In genomic region chr19:10471909-10472308, GRCh38 we compare ENCODE assay signal across 8 cellular contexts. TPM values are rescaled to one million over a fixed set of nuclear protein-coding genes. Genes with fewer than 3 reads are reported as not detected.
A peak's percentile ranks its signal among the peaks of the same experiment; 100 is the strongest.
DNase-seq lines count a peak whose midpoint lies in the region; ATAC-seq and TF ChIP-seq lines count a peak whose summit lies in the region.

No MANE protein-coding gene starts in this region.

- H3K4me1 ChIP-seq in smooth muscle cell (ENCODE audit: low read depth): peaks cover 3% of the 10 kb centered on the region

- no peaks in the 10 kb centered on the region for H3K79me2 ChIP-seq in smooth muscle cell (ENCODE audit: low read depth)

- H3K4me3 ChIP-seq in choroid plexus epithelial cell (ENCODE audit: low read depth, low read length) (no peak overlapping the region), smooth muscle cell (no peak overlapping the region)

- H3K36me3 ChIP-seq in smooth muscle cell (ENCODE audit: low read depth): no peaks in the 10 kb centered on the region

- H4K20me1 ChIP-seq in smooth muscle cell (ENCODE audit: low read depth): no peaks in the 10 kb centered on the region

- 92% methylated on average over 6 of the region's 6 CpGs for WGBS in smooth muscle cell (ENCODE audit: low lambda C conversion rate)

- ATAC-seq in HG03095 (IDR thresholded peaks at IDR 0.05; ENCODE audit: unreplicated experiment) (no peak), HG03135 (IDR thresholded peaks at IDR 0.05; ENCODE audit: unreplicated experiment) (no peak)

- TF ChIP-seq CTCF in 22Rv1 (IDR thresholded peaks at IDR 0.05) (peak; percentile 75), choroid plexus epithelial cell (conservative IDR thresholded peaks at IDR 0.05; ENCODE audit: low read depth, low read length) (peak; percentile 52), smooth muscle cell (IDR thresholded peaks at IDR 0.05; ENCODE audit: borderline replicate concordance, insufficient read depth, poor library complexity, severe bottlenecking) (peak; percentile 20)

- no peaks in the 10 kb centered on the region for H3F3A ChIP-seq in smooth muscle cell (ENCODE audit: low read depth)

- H3K27ac ChIP-seq in 22Rv1 (no peak overlapping the region), smooth muscle cell (ENCODE audit: low read depth) (no peak overlapping the region)

- no peak overlapping the region for H2AFZ ChIP-seq in smooth muscle cell (ENCODE audit: low read depth)

- no peaks in the 10 kb centered on the region for H3K9me3 ChIP-seq in smooth muscle cell (replicated peaks; ENCODE audit: low read depth)

- DNase-seq in GM03348 (ENCODE audit: low spot score): peak; percentile 36
- DNase-seq in NCI-H446 treated with DMSO at 0.1 percent for 48 hours (lab: John Stamatoyannopoulos, UW): peak; percentile 22
- DNase-seq in choroid plexus epithelial cell (ENCODE audit: low read depth): peak; percentile 71
- DNase-seq in smooth muscle cell (lab: John Stamatoyannopoulos, UW; ENCODE audit: unreplicated experiment): no peak
- DNase-seq in pons (ENCODE audit: low spot score): no peak

- no peak overlapping the region for H3K4me2 ChIP-seq in smooth muscle cell

- H3K9ac ChIP-seq in smooth muscle cell (ENCODE audit: low read depth): no peak overlapping the region

- H3K27me3 ChIP-seq in smooth muscle cell (ENCODE audit: low read depth): no peaks in the 10 kb centered on the region

RNA-seq across cellular contexts. Expression of gene KEAP1, which starts 31.2 kb away (rescaled TPM):
- 24.9 and 39.3 TPM in 2 replicates for total RNA-seq in smooth muscle cell
- polyA plus RNA-seq in smooth muscle cell: 53.1 and 60.4 TPM in 2 replicates

RNA-seq across cellular contexts. Expression of gene S1PR5, which starts 45.3 kb away (rescaled TPM):
- total RNA-seq in smooth muscle cell: 5.3 and 6.3 TPM in 2 replicates
- 6.8 and 9.0 TPM in 2 replicates for polyA plus RNA-seq in smooth muscle cell

RNA-seq across cellular contexts. Expression of gene PDE4A, which starts 51.6 kb away (rescaled TPM):
- 2.7 and 3.3 TPM in 2 replicates for total RNA-seq in smooth muscle cell
- 12.3 and 16.4 TPM in 2 replicates for polyA plus RNA-seq in smooth muscle cell

Comparison
In these comparisons a context has a peak if more than half of its experiments do, and no peak if none do; other contexts are left out.
1. CTCF ChIP-seq: peak in every context shown above with its lines; median percentile 75 in 22Rv1; 52 in choroid plexus epithelial cell; 20 in smooth muscle cell.
2. DNase-seq: peak in GM03348 (single experiment), NCI-H446 treated with DMSO at 0.1 percent for 48 hours (single experiment) and choroid plexus epithelial cell (single experiment); none in smooth muscle cell (single experiment) and pons (single experiment).